Comparison of ENCODE assay signal across 17 cellular contexts in genomic region chr10:108515821-108516220, GRCh38.
DNase-seq lines count a peak whose midpoint lies in the region; TF ChIP-seq lines count a peak whose summit lies in the region.
"Had no signal": no experiment of that assay in that cellular context is flagged by ENCODE, and none has a peak within 500 bp of the region (broad histone marks: within the 10 kb centered on the region; RNA-seq: fewer than 3 reads in every experiment).

No MANE protein-coding gene starts in this region.

- peaks cover 0 to 9% (median 5%) of the 10 kb centered on the region in 7 donors for H3K9me3 Mint-ChIP-seq in CD14-positive monocyte

- TF ChIP-seq CTCF in choroid plexus epithelial cell (conservative IDR thresholded peaks at IDR 0.05; ENCODE audit: low read depth, low read length), result no peak
- TF ChIP-seq CTCF in CD14-positive monocyte (IDR thresholded peaks at IDR 0.05), result no peak

- no peak overlapping the region for H3K27ac Mint-ChIP-seq in CD14-positive monocyte
- H3K27ac Mint-ChIP-seq: B cell; CD8-positive, alpha-beta T cell; GM23338 had no signal

- H3K27ac ChIP-seq in caudate nucleus (ENCODE audit: low read depth, low read length), result no peak overlapping the region

- H3K27me3 Mint-ChIP-seq in CD14-positive monocyte (ENCODE audit: low read depth in 3 of 3), result no peaks in the 10 kb centered on the region
- H3K27me3 Mint-ChIP-seq: B cell had no signal

- H3K4me3 Mint-ChIP-seq in CD14-positive monocyte, result no peak overlapping the region
- H3K4me3 Mint-ChIP-seq: B cell; CD8-positive, alpha-beta T cell; GM23338 had no signal

- intact Hi-C loops in CD14-positive monocyte (cut with micrococcal nuclease), result no loop called here

- H3K4me3 ChIP-seq in choroid plexus epithelial cell (ENCODE audit: low read depth, low read length), result no peak overlapping the region
- H3K4me3 ChIP-seq: GM23338 had no signal

- no peaks in the 10 kb centered on the region for H3K4me1 Mint-ChIP-seq in CD14-positive monocyte
- H3K4me1 Mint-ChIP-seq: B cell, GM23338 had no signal

- DNase-seq in EL (peak; percentile 4), HCEC 1CT (peak; percentile 69), choroid plexus epithelial cell (ENCODE audit: low read depth) (peak; percentile 8), lung microvascular endothelial cell (ENCODE audit: low read depth in 2 of 2) (peak; percentile 16 to 52), caudate nucleus (lab: John Stamatoyannopoulos, UW) (no peak), GM19238 (ENCODE audit: insufficient read length, low spot score) (no peak), CD14-positive monocyte (ENCODE audit: low spot score) (no peak)
- DNase-seq: 8988T; C1 segment of cervical spinal cord; CD8-positive, alpha-beta T cell; COR-L47; DMS153; DMS79 treated with DMSO at 0.1 percent for 48 hours; GF-D8; H7 had no signal

- H3K36me3 Mint-ChIP-seq in CD14-positive monocyte, result no peaks in the 10 kb centered on the region
- H3K36me3 Mint-ChIP-seq: CD8-positive, alpha-beta T cell had no signal

Comparison
In these comparisons a context has a peak if more than half of its experiments do, and no peak if none do; other contexts are left out.
1. DNase-seq: peak in EL (single experiment), HCEC 1CT (single experiment), choroid plexus epithelial cell (single experiment) and lung microvascular endothelial cell (2 of 2); none in caudate nucleus (0 of 61), GM19238 (single experiment) and CD14-positive monocyte (single experiment).